ENCODE assay signal across 1 cellular context in the genomic region with DNA sequence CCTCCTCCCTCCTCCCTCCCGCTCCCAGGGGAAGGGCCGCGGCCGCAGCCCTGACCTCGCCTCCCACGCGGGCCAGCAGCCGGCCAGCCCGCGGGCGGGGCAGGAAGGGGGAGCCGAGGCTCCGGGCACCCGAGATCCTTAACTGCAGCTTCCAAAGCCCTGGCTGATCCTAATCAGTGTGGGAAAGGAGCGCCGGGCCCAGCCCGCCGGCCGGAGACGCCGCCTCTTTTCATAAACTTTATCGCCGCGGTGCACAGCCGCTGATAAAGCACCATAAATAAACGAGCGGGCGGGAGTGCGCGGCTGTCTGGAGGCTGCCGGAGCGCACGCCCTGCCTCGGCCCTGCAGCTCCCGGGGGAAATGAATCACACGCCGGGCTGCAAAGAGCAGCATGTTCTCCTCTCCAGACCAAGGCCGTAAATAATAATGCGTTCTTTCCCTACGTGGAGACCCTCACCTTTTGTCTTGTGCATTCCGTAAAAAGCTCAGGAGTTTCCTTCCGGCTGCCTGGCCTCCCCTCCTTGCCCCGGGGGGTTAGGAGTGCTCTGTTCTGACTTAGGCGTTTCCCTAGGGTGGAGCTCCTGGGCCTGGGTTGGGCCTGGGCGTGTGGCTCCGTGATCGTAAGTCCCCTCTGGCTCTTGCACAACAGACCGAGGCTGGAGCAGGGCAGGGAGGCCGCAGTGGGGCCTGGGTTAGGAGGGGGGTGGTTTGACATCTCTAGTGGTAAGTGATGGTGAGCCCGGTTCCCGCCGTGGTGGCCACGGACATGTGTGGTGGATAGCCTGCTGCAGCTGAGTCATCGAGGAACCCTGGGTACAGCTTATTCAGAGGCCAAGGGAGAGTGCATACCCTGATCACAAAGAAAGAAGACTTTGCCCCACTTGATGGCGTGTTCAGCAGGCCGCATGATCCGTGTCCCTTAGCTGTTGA.
TF ChIP-seq lines count a peak whose summit lies in the region.

No MANE protein-coding gene starts in this region.

TF ChIP-seq in WTC11, 78 proteins besides CTCF, POLR2A, EP300 and RAD21 (continued from another document):
- no peak for TF ChIP-seq ZNF532 (CRISPR knock-in tag; IDR thresholded peaks at IDR 0.05; ENCODE audit: borderline replicate concordance)
- 0 out of 2 replicates have a peak, but pooled peaks have one; percentile 20 for TF ChIP-seq ZNF423 (CRISPR knock-in tag; IDR thresholded peaks at IDR 0.05)
- no peak for TF ChIP-seq MLX (CRISPR knock-in tag; IDR thresholded peaks at IDR 0.05)
